In the genomic region with DNA sequence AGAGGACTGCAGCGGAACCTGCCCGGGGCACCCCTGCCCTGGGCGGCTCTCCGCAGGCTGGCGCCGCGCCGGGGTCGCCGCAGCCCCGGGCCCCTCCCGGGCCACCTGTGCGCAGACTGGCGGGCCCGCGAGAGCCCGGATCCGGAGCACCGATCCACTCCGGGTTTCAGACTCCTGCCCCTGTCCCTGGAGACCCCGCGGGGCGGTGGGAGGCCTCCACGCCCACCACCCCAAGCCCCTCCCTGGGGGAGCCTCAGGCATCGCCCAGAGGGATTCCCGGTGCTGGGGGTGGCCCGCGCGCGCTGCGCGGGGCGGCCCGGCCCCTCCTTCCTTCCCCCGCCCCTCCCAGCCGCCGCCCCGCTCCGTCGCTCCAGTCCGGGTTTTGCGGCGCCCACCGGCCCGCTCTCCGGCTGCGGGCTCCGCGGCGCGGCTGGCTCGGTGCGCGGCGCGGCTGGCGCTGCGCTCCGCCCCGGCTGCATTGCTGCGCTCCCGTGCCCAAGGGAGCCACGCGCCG, we compare ENCODE assay signal across 8 cellular contexts. TPM values are rescaled to one million over a fixed set of nuclear protein-coding genes. Genes with fewer than 3 reads are reported as not detected.
DNase-seq lines count a peak whose midpoint lies in the region; ATAC-seq and TF ChIP-seq lines count a peak whose summit lies in the region.

Gene UNC5A, plus strand, starts transcription at position 476 of the 514 bp plus-strand sequence. CDS start 192 bp downstream, outside the sequence.

- no peak for TF ChIP-seq EP300 in SK-N-SH (IDR thresholded peaks at IDR 0.05; ENCODE audit: borderline replicate concordance in 1 of 2, low read depth in 1 of 2, low read length in 1 of 2)

- H3K9ac ChIP-seq in SK-N-SH = no peak within 1 kb of the TSS

- H3K4me1 ChIP-seq in BE2C (peaks cover 14% of the 10 kb centered on the region), SK-N-SH (ENCODE audit: control insufficient read depth in 1 of 2, insufficient read depth in 2 of 2, low read depth in 1 of 2, low read length in 1 of 2) (peaks cover 0 to 40% of the 10 kb centered on the region in 2 experiments; a peak in 1 of 4 replicates), ascending aorta (no peaks in the 10 kb centered on the region)

- intact Hi-C loops in ascending aorta (cut with DNase I) = no loop called here

- DNase-seq in BE2C = peak; percentile 88
- peak; percentile 91 for DNase-seq in SK-N-SH
- no peak for DNase-seq in ascending aorta (ENCODE audit: low spot score in 2 of 2)
- peak in 2 of 3 donors; percentile 10 to 24 for DNase-seq in immature natural killer cell
- DNase-seq in stimulated activated CD4-positive, alpha-beta T cell treated with anti-CD3 and anti-CD28 coated beads, Interleukin-4, amount 100 ng/mL, for 48 hours (ENCODE audit: low read depth in 2 of 2) = peak; percentile 56 to 58
- DNase-seq in HCEC 1CT = no peak

- POLR2A ChIA-PET in SK-N-SH (lab: Yijun Ruan, JAX) = interaction anchor here (0.8 kb wide), 1 partner anchor 70 kb away, joined by 3 read pairs; no protein-coding TSS in a partner anchor

- peak within 1 kb of the TSS; percentile 47 to 78 (median 70) for H3K4me3 Mint-ChIP-seq in immature natural killer cell

- CTCF ChIA-PET in SK-N-SH (lab: Yijun Ruan, JAX) = interaction anchor here (0.5 to 16.4 kb wide), 13 partner anchors 17 to 207 kb away, joined by 3 to 167 read pairs (median 5); no protein-coding TSS in a partner anchor

- peak within 1 kb of the TSS; percentile 29; the same call in 1 of the 2 replicates for H2AFZ ChIP-seq in SK-N-SH (ENCODE audit: low read depth)

- H3K36me3 Mint-ChIP-seq in immature natural killer cell = no peaks in the 10 kb centered on the region

- H3K4me1 Mint-ChIP-seq in immature natural killer cell = peaks cover 10 to 12% of the 10 kb centered on the region in 2 donors

- H3K9me2 ChIP-seq in SK-N-SH = no peaks in the 10 kb centered on the region

- TF ChIP-seq CTCF in BE2C (IDR thresholded peaks at IDR 0.05; ENCODE audit: low read depth, low read length) = no peak
- TF ChIP-seq CTCF in SK-N-SH (IDR thresholded peaks at IDR 0.05) = no peak
- no peak for TF ChIP-seq CTCF in ascending aorta (IDR thresholded peaks at IDR 0.05)

- no peaks in the 10 kb centered on the region for H3K79me2 ChIP-seq in SK-N-SH (ENCODE audit: insufficient read depth)

- H3K27ac Mint-ChIP-seq in immature natural killer cell = no peak within 1 kb of the TSS

- H4K20me1 ChIP-seq in SK-N-SH (ENCODE audit: insufficient read depth) = no peaks in the 10 kb centered on the region

- H3K36me3 ChIP-seq in BE2C = no peaks in the 10 kb centered on the region
- H3K36me3 ChIP-seq in SK-N-SH (replicated peaks in 1 of 2; ENCODE audit: control insufficient read depth in 1 of 2, insufficient read depth in 2 of 2, low read length in 1 of 2) = no peaks in the 10 kb centered on the region
- H3K36me3 ChIP-seq in ascending aorta = no peaks in the 10 kb centered on the region

- no peak for TF ChIP-seq RAD21 in SK-N-SH (IDR thresholded peaks at IDR 0.05; ENCODE audit: low read length)

- peak within 1 kb of the TSS in 1 of 2 experiments; percentile 70; a peak in 2 of 4 replicates for H3K27ac ChIP-seq in SK-N-SH (ENCODE audit: low read depth in 2 of 2, low read length in 1 of 2)
- no peak within 1 kb of the TSS for H3K27ac ChIP-seq in ascending aorta

- H3F3A ChIP-seq in SK-N-SH (replicated peaks; ENCODE audit: insufficient read depth) = no peaks in the 10 kb centered on the region

- peak within 1 kb of the TSS; percentile 80 for H3K4me3 ChIP-seq in BE2C (ENCODE audit: low read depth, low read length)
- peak within 1 kb of the TSS; percentile 53 for H3K4me3 ChIP-seq in SK-N-SH (ENCODE audit: low read depth in 2 of 2, low read length in 1 of 2)
- H3K4me3 ChIP-seq in ascending aorta = peak within 1 kb of the TSS; percentile 33 to 50

- H3K4me2 ChIP-seq in SK-N-SH = peak within 1 kb of the TSS; percentile 86

- no peaks in the 10 kb centered on the region for H3K9me3 Mint-ChIP-seq in immature natural killer cell

- H3K27me3 ChIP-seq in BE2C (no peaks in the 10 kb centered on the region), SK-N-SH (ENCODE audit: insufficient read depth) (peaks cover 17% of the 10 kb centered on the region), ascending aorta (peaks cover 4% of the 10 kb centered on the region)

- H3K9me3 ChIP-seq in BE2C = no peaks in the 10 kb centered on the region
- no peaks in the 10 kb centered on the region for H3K9me3 ChIP-seq in SK-N-SH
- H3K9me3 ChIP-seq in ascending aorta = no peaks in the 10 kb centered on the region

- ATAC-seq in HG02678 (IDR thresholded peaks at IDR 0.05; ENCODE audit: unreplicated experiment) (peak; percentile 52), HG02938 (IDR thresholded peaks at IDR 0.05; ENCODE audit: unreplicated experiment) (no peak)

- no CpG with 5 or more reads among the region's 65 CpGs for WGBS in SK-N-SH (ENCODE audit: low lambda C conversion rate)

- peaks cover 18 to 38% (median 25%) of the 10 kb centered on the region in 3 donors for H3K27me3 Mint-ChIP-seq in immature natural killer cell (ENCODE audit: low read depth in 3 of 3)

TF ChIP-seq in SK-N-SH, 30 proteins besides CTCF, POLR2A, EP300 and RAD21:
- TF ChIP-seq TCF12 (IDR thresholded peaks at IDR 0.05) = no peak
- TF ChIP-seq YY1 (IDR thresholded peaks at IDR 0.05; ENCODE audit: low read depth) = no peak
- no peak for TF ChIP-seq IRF3 (IDR thresholded peaks at IDR 0.05; ENCODE audit: low read depth, low read length)
- no peak for TF ChIP-seq MAX (IDR thresholded peaks at IDR 0.05; ENCODE audit: low read depth)
- TF ChIP-seq RCOR1 (IDR thresholded peaks at IDR 0.05; ENCODE audit: low read length) = no peak
- no peak for TF ChIP-seq ELF1 (IDR thresholded peaks at IDR 0.05)
- no peak for TF ChIP-seq SMC3 (IDR thresholded peaks at IDR 0.05; ENCODE audit: low read depth, low read length)
- TF ChIP-seq RFX5 (IDR thresholded peaks at IDR 0.05; ENCODE audit: low read length) = no peak
- no peak for TF ChIP-seq USF1 (IDR thresholded peaks at IDR 0.05; ENCODE audit: borderline replicate concordance, low read depth)
- TF ChIP-seq EZH2phosphoT487 (IDR thresholded peaks at IDR 0.05; ENCODE audit: borderline replicate concordance, low read depth) = no peak
- TF ChIP-seq TAF1 (IDR thresholded peaks at IDR 0.05; ENCODE audit: borderline replicate concordance, low read depth, low read length) = no peak
- TF ChIP-seq SIN3A (IDR thresholded peaks at IDR 0.05; ENCODE audit: borderline replicate concordance, low read depth, low read length) = no peak
- no peak for TF ChIP-seq FOXM1 (IDR thresholded peaks at IDR 0.05; ENCODE audit: low read depth)
- TF ChIP-seq NRF1 (IDR thresholded peaks at IDR 0.05; ENCODE audit: low read depth, low read length) = no peak
- TF ChIP-seq GATA2 (CRISPR knock-in tag; IDR thresholded peaks at IDR 0.05) = no peak

RNA-seq across cellular contexts. Expression of gene UNC5A, which starts in this region (rescaled TPM):
- 44.8 TPM for polyA plus RNA-seq in BE2C (2012; ENCODE audit: insufficient read depth, insufficient read length, low read depth)
- polyA plus RNA-seq in SK-N-SH (2012; rRNA removed) (0.46 and 0.55 TPM in 2 replicates), immature natural killer cell (not detected)
- 0.27 and 0.98 TPM in 2 replicates for polyA plus RNA-seq in SK-N-SH (2012; cell fraction: cytosol; rRNA removed)
- polyA plus RNA-seq in SK-N-SH (2012; cell fraction: nucleus; rRNA removed) = 0.74 and 1.4 TPM in 2 replicates
- total RNA-seq in ascending aorta = not detected

Comparison
In these comparisons a context has a peak if more than half of its experiments do, and no peak if none do; other contexts are left out.
1. Peak in DNase-seq in immature natural killer cell; RNA of the gene not detected or under 1 TPM.
2. DNase-seq: peak in BE2C (single experiment), SK-N-SH (single experiment) and stimulated activated CD4-positive, alpha-beta T cell treated with anti-CD3 and anti-CD28 coated beads, Interleukin-4, amount 100 ng/mL, for 48 hours (2 of 2); none in ascending aorta (0 of 2) and HCEC 1CT (single experiment).
3. Peak in every context shown above with its lines, with median percentiles within 50 percentile points of each other: H3K4me3 ChIP-seq.